19 cellular contexts compared by ENCODE assay signal in the genomic region with DNA sequence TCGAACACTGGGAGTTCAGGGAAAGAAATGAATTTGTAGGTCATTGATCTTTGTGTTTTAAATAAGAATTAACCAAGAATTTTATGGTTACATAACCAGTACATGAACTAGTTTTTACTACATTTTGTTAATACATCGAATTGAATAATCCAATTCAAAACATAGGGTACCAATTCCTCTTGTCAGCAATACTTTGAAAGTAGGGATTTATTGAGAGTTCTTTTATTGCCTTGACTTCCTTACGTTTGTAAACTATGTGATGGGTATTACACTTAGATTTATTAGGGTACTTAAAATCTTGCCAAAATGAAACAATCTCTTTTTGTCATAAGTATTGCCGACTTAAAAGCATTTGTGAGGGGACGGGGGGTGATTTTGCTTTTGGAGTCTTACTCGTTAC. TPM values are rescaled to one million over a fixed set of nuclear protein-coding genes. Genes with fewer than 3 reads are reported as not detected.
DNase-seq lines count a peak whose midpoint lies in the region; ATAC-seq, FAIRE-seq and TF ChIP-seq lines count a peak whose summit lies in the region.
"Had no signal": no experiment of that assay in that cellular context is flagged by ENCODE, and none has a peak within 500 bp of the region (broad histone marks: within the 10 kb centered on the region; RNA-seq: fewer than 3 reads in every experiment).

No MANE protein-coding gene starts in this region.

- no peak overlapping the region for H3K18ac ChIP-seq in H9 (ENCODE audit: insufficient read length, low read depth, low read length)

- no peak overlapping the region for H4K91ac ChIP-seq in H9 (ENCODE audit: insufficient read length, low read depth, low read length)

- H3K4ac ChIP-seq in H9 (ENCODE audit: low read depth, low read length), result no peak overlapping the region

- H2AFZ ChIP-seq in H9 (ENCODE audit: low read length), result no peak overlapping the region
- H2AFZ ChIP-seq: hepatocyte had no signal

- no peak overlapping the region for H3T11ph ChIP-seq in H9 (ENCODE audit: low read length)

- intact Hi-C loops in CD14-positive monocyte (cut with micrococcal nuclease), result no loop called here

- peak; percentile 88 for FAIRE-seq in endometrium (lab: Jason Lieb, UNC)
- FAIRE-seq: H1, keratinocyte had no signal

- ATAC-seq in left lobe of liver, result no peak
- ATAC-seq: esophagus mucosa; stimulated activated naive CD8-positive, alpha-beta T cell treated with anti-CD3 and anti-CD28 coated beads, Interleukin-15, amount 100 ng/mL, for 72 hours had no signal

- peaks cover 0 to 6% of the 10 kb centered on the region in 2 donors for H3K36me3 Mint-ChIP-seq in CD14-positive monocyte
- H3K36me3 Mint-ChIP-seq in H9 (ENCODE audit: insufficient read depth in 1 of 3, low read depth in 3 of 3), result no peaks in the 10 kb centered on the region; a peak in 1 of 7 replicates

- H3K36me3 ChIP-seq in BLaER1 (no peaks in the 10 kb centered on the region), rectal smooth muscle tissue (ENCODE audit: control insufficient read depth, insufficient read depth, low read length) (no peaks in the 10 kb centered on the region)
- H3K36me3 ChIP-seq: brain microvascular endothelial cell had no signal

- no peak overlapping the region for H2AK5ac ChIP-seq in H9 (ENCODE audit: insufficient read length, low read length)

- H2BK12ac ChIP-seq in H9 (ENCODE audit: insufficient read length, low read depth, low read length), result no peak overlapping the region

- H3K27me3 ChIP-seq in BLaER1 (peaks cover 68% of the 10 kb centered on the region), rectal smooth muscle tissue (ENCODE audit: control insufficient read depth, insufficient read depth, low read length) (no peaks in the 10 kb centered on the region), H9 (ENCODE audit: insufficient read depth, low read length) (no peaks in the 10 kb centered on the region)
- H3K27me3 ChIP-seq: brain microvascular endothelial cell, hepatocyte had no signal

- H3K56ac ChIP-seq in H9 (ENCODE audit: insufficient read length, low read depth, low read length), result no peak overlapping the region

- H3K14ac ChIP-seq in H9 (ENCODE audit: insufficient read depth, low read length), result no peak overlapping the region

- H4K20me1 ChIP-seq in BLaER1, result peaks cover 16% of the 10 kb centered on the region; the same call in 1 of the 2 replicates
- no peaks in the 10 kb centered on the region for H4K20me1 ChIP-seq in H9 (ENCODE audit: control insufficient read depth, insufficient read depth, insufficient read length)

- peaks cover 25% of the 10 kb centered on the region for H3K4me1 Mint-ChIP-seq in CD14-positive monocyte
- peaks cover 41 to 44% of the 10 kb centered on the region in 2 experiments for H3K4me1 Mint-ChIP-seq in H9

- no peak overlapping the region for H2BK120ac ChIP-seq in H9 (ENCODE audit: low read depth, low read length, poor library complexity, severe bottlenecking)

- no peak overlapping the region for H2BK15ac ChIP-seq in H9 (ENCODE audit: low read depth, low read length)

- no peak overlapping the region for H2BK5ac ChIP-seq in H9 (ENCODE audit: insufficient read length, low read length)

- peak overlapping the region; percentile 77 for H3K9ac ChIP-seq in BLaER1
- H3K9ac ChIP-seq in rectal smooth muscle tissue (ENCODE audit: low read length), result no peak overlapping the region
- no peak overlapping the region for H3K9ac ChIP-seq in H9 (ENCODE audit: extremely low read depth, insufficient read length, low read length)

- peaks cover 8% of the 10 kb centered on the region for H3K9me3 ChIP-seq in BLaER1
- H3K9me3 ChIP-seq in H9 (ENCODE audit: control insufficient read depth, low read depth, low read length), result no peaks in the 10 kb centered on the region

- no peaks in the 10 kb centered on the region for H3K79me2 ChIP-seq in H9 (ENCODE audit: insufficient read depth, low read length)
- H3K79me2 ChIP-seq: hepatocyte had no signal

- no peak overlapping the region; the same call in 1 of the 2 replicates for H3K4me3 ChIP-seq in BLaER1
- H3K4me3 ChIP-seq in rectal smooth muscle tissue (ENCODE audit: low read length), result no peak overlapping the region
- H3K4me3 ChIP-seq: hepatocyte had no signal

- DNase-seq in M059J (ENCODE audit: low read depth) (peak; percentile 34), CD14-positive monocyte (ENCODE audit: low spot score) (no peak), H9 (no peak), left lobe of liver (ENCODE audit: low spot score) (no peak)
- DNase-seq in activated naive CD4-positive, alpha-beta T cell treated with Interleukin-2 at 50 U/mL for 16 hours, result no peak
- DNase-seq: activated CD4-positive, alpha-beta T cell treated with anti-CD3 and anti-CD28 coated beads for 48 hours; activated CD8-positive, alpha-beta memory T cell treated with anti-CD3 and anti-CD28 coated beads, Interleukin-2, amount 50 U/mL, for 48 hours; activated naive CD4-positive, alpha-beta T cell treated with anti-CD3 and anti-CD28 coated beads, Interleukin-2, amount 10 ng/mL, durations not matched to agents 7 days and 5 days; brain microvascular endothelial cell; dermis blood vessel endothelial cell; NCI-H2171 treated with DMSO at 0.1 percent for 48 hours; stimulated activated naive CD8-positive, alpha-beta T cell treated with anti-CD3 and anti-CD28 coated beads, Interleukin-15, amount 100 ng/mL, for 72 hours had no signal

- H4K5ac ChIP-seq in H9 (ENCODE audit: insufficient read length, low read depth, low read length), result no peak overlapping the region

- H3K23me2 ChIP-seq in H9 (ENCODE audit: insufficient read length, low read depth, low read length, poor library complexity, severe bottlenecking), result peaks cover 5% of the 10 kb centered on the region

- H3K27ac Mint-ChIP-seq in CD14-positive monocyte, result no peak overlapping the region
- no peak overlapping the region for H3K27ac Mint-ChIP-seq in H9
- H3K27ac Mint-ChIP-seq: activated naive CD4-positive, alpha-beta T cell treated with anti-CD3 and anti-CD28 coated beads, Interleukin-2, amount 10 ng/mL, durations not matched to agents 7 days and 5 days; stimulated activated naive CD8-positive, alpha-beta T cell treated with anti-CD3 and anti-CD28 coated beads, Interleukin-15, amount 100 ng/mL, for 72 hours had no signal

- peak overlapping the region; percentile 65 for H3K4me2 ChIP-seq in BLaER1
- no peak overlapping the region for H3K4me2 ChIP-seq in H9 (ENCODE audit: insufficient read depth, insufficient read length, low read length)
- H3K4me2 ChIP-seq: hepatocyte had no signal

- H3K27ac ChIP-seq in BLaER1 (peak overlapping the region; percentile 95), rectal smooth muscle tissue (ENCODE audit: low read depth, low read length) (peak overlapping the region; percentile 21), H9 (ENCODE audit: insufficient read length, low read depth, low read length) (no peak overlapping the region)
- H3K27ac ChIP-seq: brain microvascular endothelial cell, hepatocyte had no signal

- no CpG with 5 or more reads among the region's 6 CpGs for WGBS in H9 (ENCODE audit: extremely low coverage, insufficient read length, low lambda C conversion rate)

- H3K4me1 ChIP-seq in BLaER1 (peaks cover 62% of the 10 kb centered on the region), rectal smooth muscle tissue (ENCODE audit: control insufficient read depth, insufficient read depth, low read length) (peaks cover 2% of the 10 kb centered on the region), H9 (ENCODE audit: insufficient read depth, low read length) (no peaks in the 10 kb centered on the region; the same call in 1 of the 2 replicates)

- H3K9me3 Mint-ChIP-seq in CD14-positive monocyte (peaks cover 0 to 3% (median 0%) of the 10 kb centered on the region in 7 donors), H9 (no peaks in the 10 kb centered on the region)
- H3K9me3 Mint-ChIP-seq: activated naive CD4-positive, alpha-beta T cell treated with anti-CD3 and anti-CD28 coated beads, Interleukin-2, amount 10 ng/mL, durations not matched to agents 7 days and 5 days; stimulated activated naive CD8-positive, alpha-beta T cell treated with anti-CD3 and anti-CD28 coated beads, Interleukin-15, amount 100 ng/mL, for 72 hours had no signal

- no peaks in the 10 kb centered on the region for H3K79me1 ChIP-seq in H9 (ENCODE audit: insufficient read depth, low read depth, low read length, poor library complexity, severe bottlenecking)

- no peak for TF ChIP-seq CTCF in CD14-positive monocyte (IDR thresholded peaks at IDR 0.05)
- TF ChIP-seq CTCF in H9 (conservative IDR thresholded peaks at IDR 0.05), result no peak

- H2BK20ac ChIP-seq in H9 (ENCODE audit: low read depth, low read length, poor library complexity, severe bottlenecking), result no peak overlapping the region

- H4K8ac ChIP-seq in H9 (replicated peaks; ENCODE audit: insufficient read length, low read depth, low read length), result no peak overlapping the region

- H3K4me3 Mint-ChIP-seq in CD14-positive monocyte (peak overlapping the region in 1 of 2 donors; percentile 73), H9 (no peak overlapping the region)
- H3K4me3 Mint-ChIP-seq: activated naive CD4-positive, alpha-beta T cell treated with anti-CD3 and anti-CD28 coated beads, Interleukin-2, amount 10 ng/mL, durations not matched to agents 7 days and 5 days; stimulated activated naive CD8-positive, alpha-beta T cell treated with anti-CD3 and anti-CD28 coated beads, Interleukin-15, amount 100 ng/mL, for 72 hours had no signal

- H3K23ac ChIP-seq in H9 (ENCODE audit: insufficient read length, low read depth, low read length), result no peak overlapping the region

- peaks cover 30 to 46% (median 35%) of the 10 kb centered on the region in 3 donors for H3K27me3 Mint-ChIP-seq in CD14-positive monocyte (ENCODE audit: low read depth in 3 of 3)
- peaks cover 7% of the 10 kb centered on the region for H3K27me3 Mint-ChIP-seq in H9 (ENCODE audit: low read depth)

RNA-seq across cellular contexts. Expression of gene SOCS2, which starts 22.3 kb away (rescaled TPM):
- total RNA-seq in M059J (2014; rRNA removed; shearing (Covaris generic)), result 79.8 and 110 TPM in 2 replicates
- under 1 TPM; 0.18 to 0.22 TPM for polyA plus RNA-seq in CD14-positive monocyte
- 57.2 and 59.0 TPM in 2 replicates for total RNA-seq in H9 (2021)
- total RNA-seq in left lobe of liver, result 3.1 TPM

Comparison
In these comparisons a context has a peak if more than half of its experiments do, and no peak if none do; other contexts are left out.
1. RNA of gene SOCS2, which starts 22.3 kb away (total RNA-seq): 79.8 to 110 TPM in M059J and 57.2 to 59.0 TPM in H9; 3.1 TPM in left lobe of liver (single experiment); every median in the first group is over 10 times any median in the second.